In the genomic region with DNA sequence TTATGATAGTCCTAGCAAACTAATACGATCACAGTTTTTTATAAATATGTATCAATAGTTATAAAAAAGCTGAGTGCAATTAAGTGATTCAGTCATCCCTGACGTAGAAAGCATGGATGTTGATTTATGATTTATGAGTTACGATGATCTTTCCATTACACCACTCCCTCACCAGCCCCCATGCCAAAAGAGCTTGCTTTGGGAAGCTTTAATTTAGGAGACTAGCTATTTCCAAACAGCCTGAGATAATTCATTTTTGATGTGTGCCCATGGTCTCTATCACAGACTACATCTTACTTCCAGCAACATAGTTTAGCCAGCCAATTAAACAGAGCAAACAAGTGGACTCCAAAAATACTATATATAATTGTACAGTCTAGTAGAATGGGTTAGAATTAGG, we compare ENCODE assay signal across 23 cellular contexts.
"Had no signal": no experiment of that assay in that cellular context is flagged by ENCODE, and none has a peak within 500 bp of the region (broad histone marks: within the 10 kb centered on the region; RNA-seq: fewer than 3 reads in every experiment).

No MANE protein-coding gene starts in this region.

- H3K4me3 ChIP-seq: left lung, lung, mucosa of descending colon, ovary, right atrium auricular region, right lobe of liver, suprapubic skin, thoracic aorta, tibial artery, upper lobe of right lung had no signal

- ATAC-seq: left colon; mucosa of descending colon; naive thymus-derived CD4-positive, alpha-beta T cell; natural killer cell treated with Interleukin-12 subunit alpha and Interleukin-12 subunit beta and Interleukin-15 and Interleukin-18, amount 100 ng/mL, for 72 hours; right lobe of liver; stimulated activated naive B cell treated with anti-CD40 and anti-IgM and Interleukin-4, amounts not matched to agents 10 μg/mL and 1 μg/mL and 100 μg/mL, for 72 hours; stimulated activated naive CD8-positive, alpha-beta T cell treated with anti-CD3 and anti-CD28 coated beads, Interleukin-15, Interleukin-2, amounts not matched to agents 100 U/mL and 50 U/mL, for 24 hours; upper lobe of right lung had no signal

- H3K9me3 ChIP-seq: mucosa of descending colon, ovary, right atrium auricular region, right lobe of liver, suprapubic skin, thoracic aorta, upper lobe of right lung had no signal

- DNase-seq: hippocampal formation; kidney; left colon; left lung; midbrain; mucosa of descending colon; naive thymus-derived CD4-positive, alpha-beta T cell; ovary; right lobe of liver; stimulated activated CD4-positive, alpha-beta T cell treated with anti-CD3 and anti-CD28 coated beads, Interleukin-12 subunit alpha, Interleukin-12 subunit beta, amount 100 ng/mL, for 4 hours; stimulated activated CD4-positive, alpha-beta T cell treated with anti-CD3 and anti-CD28 coated beads, Interleukin-15, amount 100 ng/mL, for 24 hours; stimulated activated CD4-positive, alpha-beta T cell treated with anti-CD3 and anti-CD28 coated beads, Interleukin-2, amount 100 ng/mL, for 24 hours; stimulated activated CD4-positive, alpha-beta T cell treated with anti-CD3 and anti-CD28 coated beads, Interleukin-4, amount 100 ng/mL, for 1 hour; stimulated activated naive B cell treated with anti-CD40 and anti-IgM and Interleukin-4, amounts not matched to agents 10 μg/mL and 1 μg/mL and 100 μg/mL, for 72 hours; stimulated activated naive CD8-positive, alpha-beta T cell treated with anti-CD3 and anti-CD28 coated beads, Interleukin-15, Interleukin-2, amounts not matched to agents 100 U/mL and 50 U/mL, for 24 hours; tibial artery; trophoblast cell; upper lobe of right lung had no signal

- H3K27me3 ChIP-seq: left lung, ovary, right atrium auricular region, right lobe of liver, suprapubic skin, tibial artery, upper lobe of right lung had no signal

- H3K36me3 ChIP-seq: left lung, ovary, right atrium auricular region, right lobe of liver, suprapubic skin, thoracic aorta, tibial artery, upper lobe of right lung had no signal

- H3K4me1 ChIP-seq: left lung, right atrium auricular region, right lobe of liver, suprapubic skin, upper lobe of right lung had no signal

- H3K27ac ChIP-seq: left lung, ovary, right atrium auricular region, right lobe of liver, suprapubic skin, thoracic aorta, upper lobe of right lung had no signal
